In the genomic region with DNA sequence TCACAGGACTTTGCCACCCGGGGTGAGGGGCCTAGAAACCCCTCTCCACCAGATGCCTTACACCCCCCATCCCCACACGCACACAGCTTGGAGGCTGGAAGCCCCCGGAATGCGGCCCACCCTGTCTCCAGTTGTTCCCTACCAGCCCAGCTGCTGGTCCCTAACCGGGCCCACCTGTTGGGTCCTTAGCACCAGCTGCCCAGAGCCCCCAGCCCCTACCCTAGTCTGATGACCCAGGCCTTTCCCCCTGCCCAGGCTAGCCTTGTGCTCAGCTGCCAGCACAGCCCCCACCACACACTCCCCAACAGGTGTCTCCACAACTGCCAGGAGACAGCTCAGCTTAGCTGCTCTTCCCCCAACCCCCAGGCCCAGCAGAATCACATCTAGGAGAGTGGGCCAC, we compare ENCODE assay signal across 15 cellular contexts.
"Had no signal": no experiment of that assay in that cellular context is flagged by ENCODE, and none has a peak within 500 bp of the region (broad histone marks: within the 10 kb centered on the region; RNA-seq: fewer than 3 reads in every experiment).

No MANE protein-coding gene starts in this region.

- H3K4me1 ChIP-seq: pancreas, prostate gland had no signal

- H3K27me3 ChIP-seq: pancreas had no signal

- DNase-seq: cortex of kidney; dorsolateral prefrontal cortex; effector CD8-positive, alpha-beta T cell; foreskin melanocyte; left colon; occipital lobe; small intestine; stimulated activated CD4-positive, alpha-beta T cell treated with anti-CD3 and anti-CD28 coated beads, Interleukin-2, amount 100 ng/mL, for 48 hours; stimulated activated naive CD4-positive, alpha-beta T cell treated with Interleukin-2 at 50 U/mL for 16 hours; trophoblast cell had no signal

- H3K36me3 ChIP-seq: pancreas, prostate gland had no signal

- H3K9me3 ChIP-seq: pancreas, prostate gland had no signal

- H3K4me3 ChIP-seq: dorsolateral prefrontal cortex, mucosa of descending colon, pancreas, prostate gland had no signal

- H3K4me1 Mint-ChIP-seq: central memory CD8-positive, alpha-beta T cell had no signal

- H3K27ac ChIP-seq: dorsolateral prefrontal cortex, pancreas, prostate gland had no signal

- ATAC-seq: left colon, mucosa of descending colon, pancreas, sciatic nerve had no signal

- H3K4me3 Mint-ChIP-seq: central memory CD8-positive, alpha-beta T cell had no signal
